Comparison of ENCODE assay signal across 26 cellular contexts in the genomic region with DNA sequence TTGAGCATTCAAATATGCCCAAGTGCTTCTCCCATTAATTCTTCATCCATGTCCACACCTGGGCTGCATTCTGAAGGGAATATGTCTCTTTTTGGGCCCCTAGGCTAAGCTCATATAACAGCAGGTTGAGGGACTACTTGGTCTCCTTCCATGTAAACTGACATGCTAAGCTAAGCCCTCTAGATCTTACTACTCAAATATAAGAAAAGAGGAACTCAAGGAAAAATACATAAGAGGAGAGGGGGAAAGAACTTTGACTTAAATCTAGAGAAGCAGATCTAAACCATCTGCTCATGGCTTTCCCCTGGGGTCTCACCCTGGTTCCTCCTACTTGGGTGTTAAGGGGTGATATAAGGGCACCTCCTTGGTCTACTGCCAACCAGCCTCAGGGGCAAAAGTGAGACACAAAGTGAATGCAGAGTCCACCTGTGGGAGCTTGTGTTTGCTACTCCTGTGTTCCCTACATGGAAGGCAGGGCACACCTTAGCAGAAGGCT. TPM values are rescaled to one million over a fixed set of nuclear protein-coding genes. Genes with fewer than 3 reads are reported as not detected.
A peak's percentile ranks its signal among the peaks of the same experiment; 100 is the strongest.
DNase-seq lines count a peak whose midpoint lies in the region; ATAC-seq and TF ChIP-seq lines count a peak whose summit lies in the region.
"Had no signal": no experiment of that assay in that cellular context is flagged by ENCODE, and none has a peak within 500 bp of the region (broad histone marks: within the 10 kb centered on the region; RNA-seq: fewer than 3 reads in every experiment).

No MANE protein-coding gene starts in this region.

- H3K9me3 ChIP-seq in CD4-positive, alpha-beta memory T cell (ENCODE audit: control insufficient read depth in 1 of 2, low read length in 2 of 2), result no peaks in the 10 kb centered on the region
- H3K9me3 ChIP-seq in naive thymus-derived CD4-positive, alpha-beta T cell (ENCODE audit: control insufficient read depth in 2 of 3, low read length in 3 of 3), result no peaks in the 10 kb centered on the region
- H3K9me3 ChIP-seq in BE2C, result no peaks in the 10 kb centered on the region
- H3K9me3 ChIP-seq: left ventricle myocardium inferior, pancreas, Peyer's patch, right atrium auricular region, SJCRH30, tibial artery had no signal

- no peak for TF ChIP-seq CTCF in BE2C (IDR thresholded peaks at IDR 0.05; ENCODE audit: low read depth, low read length)

- POLR2A ChIA-PET in CD4-positive, alpha-beta memory T cell (lab: Charles Lee; ENCODE audit: partially characterized antibody), result interaction anchor here (0.7 to 0.8 kb wide), 2 partner anchors 12 to 20 kb away, joined by 3 read pairs; no protein-coding TSS in a partner anchor
- POLR2A ChIA-PET in T-cell (lab: Charles Lee), result no interaction called here
- POLR2A ChIA-PET in naive thymus-derived CD4-positive, alpha-beta T cell (lab: Charles Lee), result no interaction called here

- no peaks in the 10 kb centered on the region for H3K9me3 Mint-ChIP-seq in CD4-positive, alpha-beta memory T cell
- H3K9me3 Mint-ChIP-seq in T-cell, result no peaks in the 10 kb centered on the region
- H3K9me3 Mint-ChIP-seq in naive thymus-derived CD4-positive, alpha-beta T cell, result no peaks in the 10 kb centered on the region
- H3K9me3 Mint-ChIP-seq: activated B cell treated with CpG ODN at 0.5 μM for 24 hours; activated naive CD8-positive, alpha-beta T cell treated with anti-CD3 and anti-CD28 coated beads, Interleukin-2, amount 10 ng/mL, durations not matched to agents 7 days and 5 days; activated T-helper 2 cell treated with anti-CD3 and anti-CD28 coated beads, Interferon-gamma antibody, Interleukin-2, Interleukin-4, amounts not matched to agents 10 μg/mL and 5 μg/mL and 100 μg/mL, durations not matched to agents 14 hours and 24 hours and 36 hours; central memory CD8-positive, alpha-beta T cell; H9; nephron; stimulated activated naive CD8-positive, alpha-beta T cell treated with anti-CD3 and anti-CD28 coated beads, Interleukin-15, Interleukin-2, amounts not matched to agents 100 ng/mL and 50 ng/mL, for 24 hours had no signal

- no peaks in the 10 kb centered on the region for H3K36me3 ChIP-seq in CD4-positive, alpha-beta memory T cell (ENCODE audit: insufficient read depth, low read length)
- no peaks in the 10 kb centered on the region for H3K36me3 ChIP-seq in naive thymus-derived CD4-positive, alpha-beta T cell (ENCODE audit: control insufficient read depth in 2 of 3, insufficient read depth in 3 of 3, low read length in 3 of 3)
- no peaks in the 10 kb centered on the region for H3K36me3 ChIP-seq in BE2C
- H3K36me3 ChIP-seq: left ventricle myocardium inferior, pancreas, Peyer's patch, right atrium auricular region, SJCRH30, tibial artery had no signal

- H3K4me3 ChIP-seq in CD4-positive, alpha-beta memory T cell (ENCODE audit: low read length in 2 of 2), result no peak overlapping the region
- no peak overlapping the region for H3K4me3 ChIP-seq in naive thymus-derived CD4-positive, alpha-beta T cell (ENCODE audit: low read length)
- H3K4me3 ChIP-seq in BE2C (ENCODE audit: low read depth, low read length), result no peak overlapping the region
- H3K4me3 ChIP-seq: left ventricle myocardium inferior, pancreas, Peyer's patch, right atrium auricular region, SJCRH30, tibial artery had no signal

- H3K27ac ChIP-seq in CD4-positive, alpha-beta memory T cell (ENCODE audit: low read depth, low read length), result no peak overlapping the region
- H3K27ac ChIP-seq in naive thymus-derived CD4-positive, alpha-beta T cell (ENCODE audit: low read depth, low read length), result no peak overlapping the region
- H3K27ac ChIP-seq: left ventricle myocardium inferior, pancreas, Peyer's patch, right atrium auricular region, SJCRH30, tibial artery had no signal

- H3K4me3 Mint-ChIP-seq in CD4-positive, alpha-beta memory T cell, result no peak overlapping the region
- no peak overlapping the region for H3K4me3 Mint-ChIP-seq in T-cell
- no peak overlapping the region for H3K4me3 Mint-ChIP-seq in naive thymus-derived CD4-positive, alpha-beta T cell
- H3K4me3 Mint-ChIP-seq: activated B cell treated with CpG ODN at 0.5 μM for 24 hours; activated naive CD8-positive, alpha-beta T cell treated with anti-CD3 and anti-CD28 coated beads, Interleukin-2, amount 10 ng/mL, durations not matched to agents 7 days and 5 days; central memory CD8-positive, alpha-beta T cell; H9; nephron; stimulated activated naive CD8-positive, alpha-beta T cell treated with anti-CD3 and anti-CD28 coated beads, Interleukin-15, Interleukin-2, amounts not matched to agents 100 ng/mL and 50 ng/mL, for 24 hours had no signal

- H3K36me3 Mint-ChIP-seq in CD4-positive, alpha-beta memory T cell, result peaks cover 5 to 14% of the 10 kb centered on the region in 2 donors
- H3K36me3 Mint-ChIP-seq in T-cell, result peaks cover 11% of the 10 kb centered on the region
- H3K36me3 Mint-ChIP-seq in naive thymus-derived CD4-positive, alpha-beta T cell, result peaks cover 0 to 19% (median 15%) of the 10 kb centered on the region in 5 donors

- CTCF ChIA-PET in CD4-positive, alpha-beta memory T cell (lab: Charles Lee; ENCODE audit: partially characterized antibody), result interaction anchor here (0.8 kb wide), 1 partner anchor 19 kb away, joined by 3 read pairs; a partner anchor contains a TSS
- CTCF ChIA-PET in T-cell (lab: Charles Lee), result interaction anchor here in 1 of 2 donors (0.5 kb wide), 1 partner anchor 322 kb away, joined by 3 read pairs; no protein-coding TSS in a partner anchor
- CTCF ChIA-PET in naive thymus-derived CD4-positive, alpha-beta T cell (lab: Charles Lee), result no interaction called here

- H3K27me3 Mint-ChIP-seq in CD4-positive, alpha-beta memory T cell, result no peaks in the 10 kb centered on the region
- no peaks in the 10 kb centered on the region for H3K27me3 Mint-ChIP-seq in T-cell
- H3K27me3 Mint-ChIP-seq in naive thymus-derived CD4-positive, alpha-beta T cell, result no peaks in the 10 kb centered on the region
- H3K27me3 Mint-ChIP-seq: activated naive CD8-positive, alpha-beta T cell treated with anti-CD3 and anti-CD28 coated beads, Interleukin-2, amount 10 ng/mL, durations not matched to agents 7 days and 5 days; central memory CD8-positive, alpha-beta T cell; stimulated activated naive CD8-positive, alpha-beta T cell treated with anti-CD3 and anti-CD28 coated beads, Interleukin-15, Interleukin-2, amounts not matched to agents 100 ng/mL and 50 ng/mL, for 24 hours had no signal

- H3K27ac Mint-ChIP-seq in CD4-positive, alpha-beta memory T cell, result peak overlapping the region; percentile 10 to 72 (median 39)
- H3K27ac Mint-ChIP-seq in T-cell, result peak overlapping the region; percentile 33 to 77
- H3K27ac Mint-ChIP-seq in naive thymus-derived CD4-positive, alpha-beta T cell, result peak overlapping the region in 8 of 9 donors; percentile 7 to 86 (median 74)
- H3K27ac Mint-ChIP-seq: activated B cell treated with CpG ODN at 0.5 μM for 24 hours; activated naive CD8-positive, alpha-beta T cell treated with anti-CD3 and anti-CD28 coated beads, Interleukin-2, amount 10 ng/mL, durations not matched to agents 7 days and 5 days; activated T-helper 2 cell treated with anti-CD3 and anti-CD28 coated beads, Interferon-gamma antibody, Interleukin-2, Interleukin-4, amounts not matched to agents 10 μg/mL and 5 μg/mL and 100 μg/mL, durations not matched to agents 14 hours and 24 hours and 36 hours; nephron; stimulated activated naive CD8-positive, alpha-beta T cell treated with anti-CD3 and anti-CD28 coated beads, Interleukin-15, Interleukin-2, amounts not matched to agents 100 ng/mL and 50 ng/mL, for 24 hours had no signal

- H3K4me1 Mint-ChIP-seq in CD4-positive, alpha-beta memory T cell, result peaks cover 5 to 18% (median 10%) of the 10 kb centered on the region in 4 donors
- peaks cover 6 to 21% (median 18%) of the 10 kb centered on the region in 3 donors for H3K4me1 Mint-ChIP-seq in T-cell
- peaks cover 8 to 46% (median 29%) of the 10 kb centered on the region in 7 donors for H3K4me1 Mint-ChIP-seq in naive thymus-derived CD4-positive, alpha-beta T cell
- H3K4me1 Mint-ChIP-seq: nephron had no signal

- intact Hi-C loops in CD4-positive, alpha-beta memory T cell (cut with micrococcal nuclease), result no loop called here
- intact Hi-C loops in naive thymus-derived CD4-positive, alpha-beta T cell (cut with micrococcal nuclease), result no loop called here

- DNase-seq in CD4-positive, alpha-beta memory T cell, result no peak
- DNase-seq in T-cell (no peak), NCI-H146 (lab: John Stamatoyannopoulos, UW) (no peak), BE2C (no peak)
- DNase-seq in naive thymus-derived CD4-positive, alpha-beta T cell, result no peak
- DNase-seq: activated B cell treated with CpG ODN at 0.5 μM for 24 hours; activated naive CD8-positive, alpha-beta T cell treated with anti-CD3 and anti-CD28 coated beads, Interleukin-2, amount 10 ng/mL, durations not matched to agents 7 days and 5 days; dermis blood vessel endothelial cell; DMS79; H9; left ventricle myocardium inferior; NCI-H1417; NCI-H446 treated with DMSO at 0.1 percent for 48 hours; pancreas; Peyer's patch; SJCRH30; stimulated activated CD4-positive, alpha-beta T cell treated with anti-CD3 and anti-CD28 coated beads, Interleukin-12 subunit alpha, Interleukin-12 subunit beta, amount 100 ng/mL, for 4 hours; stimulated activated CD4-positive, alpha-beta T cell treated with anti-CD3 and anti-CD28 coated beads, Interleukin-4, amount 100 ng/mL, for 24 hours; tibial artery had no signal

- H3K4me1 ChIP-seq in CD4-positive, alpha-beta memory T cell (ENCODE audit: insufficient read depth, low read length), result no peaks in the 10 kb centered on the region
- H3K4me1 ChIP-seq in naive thymus-derived CD4-positive, alpha-beta T cell (ENCODE audit: control insufficient read depth in 2 of 2, insufficient read depth in 2 of 2, low read length in 2 of 2), result no peaks in the 10 kb centered on the region
- no peaks in the 10 kb centered on the region for H3K4me1 ChIP-seq in BE2C
- H3K4me1 ChIP-seq: left ventricle myocardium inferior, pancreas, Peyer's patch, right atrium auricular region, tibial artery had no signal

- no peaks in the 10 kb centered on the region for H3K27me3 ChIP-seq in CD4-positive, alpha-beta memory T cell (ENCODE audit: insufficient read depth, low read length)
- H3K27me3 ChIP-seq in naive thymus-derived CD4-positive, alpha-beta T cell (ENCODE audit: control insufficient read depth in 2 of 2, insufficient read depth in 2 of 2, low read length in 2 of 2), result no peaks in the 10 kb centered on the region
- no peaks in the 10 kb centered on the region for H3K27me3 ChIP-seq in BE2C
- H3K27me3 ChIP-seq: pancreas, Peyer's patch, right atrium auricular region, SJCRH30, tibial artery had no signal

- ATAC-seq in HG02610 (IDR thresholded peaks at IDR 0.05; ENCODE audit: unreplicated experiment) (peak; percentile 35), T-cell (replicated peaks in 1 of 4) (peak in 1 of 4 experiments; percentile 29), GM18907 (IDR thresholded peaks at IDR 0.05; ENCODE audit: unreplicated experiment) (no peak)
- ATAC-seq in naive thymus-derived CD4-positive, alpha-beta T cell, result peak; percentile 10
- ATAC-seq: pancreas had no signal

RNA-seq across cellular contexts. Expression of a gene that starts 19.8 kb away (rescaled TPM):
- 10 to 100 TPM; 23.9 to 27.0 TPM for total RNA-seq in CD4-positive, alpha-beta memory T cell
- polyA plus RNA-seq in CD4-positive, alpha-beta memory T cell, result 10 to 100 TPM; 65.4 to 96.1 TPM
- total RNA-seq in T-cell, result 10 to 100 TPM; 20.6 to 31.9 (median 22.5) TPM
- 10 to 100 TPM; 16.1 to 25.8 (median 22.6) TPM for total RNA-seq in naive thymus-derived CD4-positive, alpha-beta T cell
- polyA plus RNA-seq in naive thymus-derived CD4-positive, alpha-beta T cell, result 10 to 100 TPM; 58.4 to 76.4 TPM
- polyA plus RNA-seq in BE2C (2012; ENCODE audit: insufficient read depth, insufficient read length, low read depth), result 11.0 TPM
